In genomic region chr11:111734383-111735261, GRCh38 we compare ENCODE assay signal across 8 cellular contexts. TPM values are rescaled to one million over a fixed set of nuclear protein-coding genes. Genes with fewer than 3 reads are reported as not detected.
DNase-seq lines count a peak whose midpoint lies in the region; ATAC-seq and TF ChIP-seq lines count a peak whose summit lies in the region.

No MANE protein-coding gene starts in this region.

- no peak for DNase-seq in CD4-positive, alpha-beta memory T cell
- no peak for DNase-seq in foreskin keratinocyte
- DNase-seq in renal cortical epithelial cell (ENCODE audit: low read depth), result peak; percentile 16
- DNase-seq in NCI-H1930 (lab: John Stamatoyannopoulos, UW), result no peak
- no peak for DNase-seq in 8988T
- no peak for DNase-seq in sciatic nerve (ENCODE audit: low spot score)

- no peaks in the 10 kb centered on the region for H3K27me3 ChIP-seq in CD4-positive, alpha-beta memory T cell (ENCODE audit: insufficient read depth, low read length)
- H3K27me3 ChIP-seq in foreskin keratinocyte, result no peaks in the 10 kb centered on the region

- H3K4me1 ChIP-seq in CD4-positive, alpha-beta memory T cell (ENCODE audit: insufficient read depth, low read length), result no peaks in the 10 kb centered on the region
- H3K4me1 ChIP-seq in foreskin keratinocyte, result peaks cover 9% of the 10 kb centered on the region

- TF ChIP-seq CTCF in foreskin keratinocyte (conservative IDR thresholded peaks at IDR 0.05), result no peak

- peaks cover 0 to 2% (median 0%) of the 10 kb centered on the region in 8 donors for H3K9me3 Mint-ChIP-seq in CD4-positive, alpha-beta memory T cell

- peaks cover 5 to 16% of the 10 kb centered on the region in 2 donors for H3K36me3 Mint-ChIP-seq in CD4-positive, alpha-beta memory T cell

- intact Hi-C loops in CD4-positive, alpha-beta memory T cell (cut with micrococcal nuclease), result no loop called here
- intact Hi-C loops in sciatic nerve (cut with DNase I), result no loop called here

- peaks cover 0 to 10% (median under 1%) of the 10 kb centered on the region in 4 donors for H3K4me1 Mint-ChIP-seq in CD4-positive, alpha-beta memory T cell

- no peak overlapping the region for H3K4me3 ChIP-seq in CD4-positive, alpha-beta memory T cell (ENCODE audit: low read length in 2 of 2)

- ATAC-seq in SK-N-SH treated with all-trans-retinoic acid at 6 μM for 48 hours (peak; percentile 1; the same call in 2 of the 3 replicates), foreskin keratinocyte (no peak), GM21360 (IDR thresholded peaks at IDR 0.05; ENCODE audit: unreplicated experiment) (no peak), sciatic nerve (no peak)

- CTCF ChIA-PET in CD4-positive, alpha-beta memory T cell (lab: Charles Lee; ENCODE audit: partially characterized antibody), result interaction anchor here (1.2 kb wide), 1 partner anchor 30 kb away, joined by 4 read pairs; no protein-coding TSS in a partner anchor

- POLR2A ChIA-PET in CD4-positive, alpha-beta memory T cell (lab: Charles Lee; ENCODE audit: partially characterized antibody), result no interaction called here

- H3K4me3 Mint-ChIP-seq in CD4-positive, alpha-beta memory T cell, result no peak overlapping the region

- H3K27me3 Mint-ChIP-seq in CD4-positive, alpha-beta memory T cell, result no peaks in the 10 kb centered on the region

- H3K36me3 ChIP-seq in CD4-positive, alpha-beta memory T cell (ENCODE audit: insufficient read depth, low read length), result peaks cover 5% of the 10 kb centered on the region

- peak overlapping the region in 5 of 7 donors; percentile 25 to 88 (median 72) for H3K27ac Mint-ChIP-seq in CD4-positive, alpha-beta memory T cell

- no peaks in the 10 kb centered on the region for H3K9me3 ChIP-seq in CD4-positive, alpha-beta memory T cell (ENCODE audit: control insufficient read depth in 1 of 2, low read length in 2 of 2)

- H3K27ac ChIP-seq in CD4-positive, alpha-beta memory T cell (ENCODE audit: low read depth, low read length), result no peak overlapping the region
- H3K27ac ChIP-seq in foreskin keratinocyte, result peak overlapping the region; percentile 95

TF ChIP-seq in SK-N-SH treated with all-trans-retinoic acid at 6 μM for 48 hours, 23 proteins besides CTCF, POLR2A, EP300 and RAD21:
- TF ChIP-seq ZFP3 (CRISPR knock-in tag; IDR thresholded peaks at IDR 0.05), result peak; percentile 62; the same call in 1 of the 2 replicates
- TF ChIP-seq POU6F1 (CRISPR knock-in tag; IDR thresholded peaks at IDR 0.05; ENCODE audit: borderline replicate concordance, low read depth), result 0 out of 2 replicates have a peak, but pooled peaks have one; percentile 35
- TF ChIP-seq GLIS3 (CRISPR knock-in tag; IDR thresholded peaks at IDR 0.05), result 0 out of 2 replicates have a peak, but pooled peaks have one; percentile 62
- 0 out of 2 replicates have a peak, but pooled peaks have one; percentile 4 for TF ChIP-seq SNAI2 (CRISPR knock-in tag; IDR thresholded peaks at IDR 0.05)
- TF ChIP-seq CSDC2 (CRISPR knock-in tag; IDR thresholded peaks at IDR 0.05), result peak; percentile 68; the same call in 1 of the 2 replicates
- no peak for TF ChIP-seq ZNF70 (CRISPR knock-in tag; IDR thresholded peaks at IDR 0.05)
- TF ChIP-seq ZFP30 (CRISPR knock-in tag; IDR thresholded peaks at IDR 0.05), result no peak
- TF ChIP-seq ZNF8 (CRISPR knock-in tag; IDR thresholded peaks at IDR 0.05), result 0 out of 2 replicates have a peak, but pooled peaks have one; percentile 44
- TF ChIP-seq TSHZ2 (CRISPR knock-in tag; IDR thresholded peaks at IDR 0.05), result 0 out of 2 replicates have a peak, but pooled peaks have one; percentile 34
TF ChIP-seq in SK-N-SH treated with all-trans-retinoic acid at 6 μM for 48 hours: peak in this region for 7.

RNA-seq across cellular contexts. Expression of gene PPP2R1B, which starts 31.6 kb away (rescaled TPM):
- 10 to 100 TPM; 38.9 to 39.1 TPM for total RNA-seq in CD4-positive, alpha-beta memory T cell
- 10 to 100 TPM; 18.4 to 27.9 TPM for polyA plus RNA-seq in CD4-positive, alpha-beta memory T cell
- total RNA-seq in foreskin keratinocyte, result 30.4 and 32.9 TPM in 2 replicates
- 11.5 and 13.1 TPM in 2 replicates for polyA plus RNA-seq in foreskin keratinocyte
- 64.3 and 93.9 TPM in 2 replicates for total RNA-seq in renal cortical epithelial cell
- total RNA-seq in sciatic nerve, result 37.7 TPM
